Comparison of ENCODE assay signal across 24 cellular contexts in genomic region chr4:8838296-8838695, GRCh38. TPM values are rescaled to one million over a fixed set of nuclear protein-coding genes. Genes with fewer than 3 reads are reported as not detected.
DNase-seq lines count a peak whose midpoint lies in the region; TF ChIP-seq lines count a peak whose summit lies in the region.
"Had no signal": no experiment of that assay in that cellular context is flagged by ENCODE, and none has a peak within 500 bp of the region (broad histone marks: within the 10 kb centered on the region; RNA-seq: fewer than 3 reads in every experiment).

No MANE protein-coding gene starts in this region.

- H2AFZ ChIP-seq in neural progenitor cell (replicated peaks) = no peak overlapping the region
- no peak overlapping the region for H2AFZ ChIP-seq in mesenchymal stem cell (ENCODE audit: low read depth, low read length)

- DNase-seq in activated effector memory CD4-positive, alpha-beta T cell treated with anti-CD3 and anti-CD28 coated beads, Interleukin-2, amount 50 U/mL, for 16 hours = peak; percentile 38
- DNase-seq in activated effector memory CD4-positive, alpha-beta T cell treated with Interleukin-2 at 50 U/mL for 16 hours = no peak
- DNase-seq in chondrocyte (ENCODE audit: low spot score) (peak; percentile 32), neural progenitor cell (ENCODE audit: low spot score) (no peak), mesenchymal stem cell (no peak), NCI-H82 treated with DMSO at 0.1 percent for 48 hours (lab: John Stamatoyannopoulos, UW; ENCODE audit: unreplicated experiment) (no peak), foreskin fibroblast (no peak), RKO (ENCODE audit: low spot score) (no peak)
- DNase-seq: 8988T, ACHN, BE2C, DMS79 treated with DMSO at 0.1 percent for 48 hours, GF-D8, KG1, MG63, NCI-H2029 treated with DMSO at 0.1 percent for 48 hours, NCI-H2227 treated with DMSO at 0.1 percent for 48 hours, NCI-H526 treated with DMSO at 0.1 percent for 48 hours, SIG-M5 had no signal

- WGBS in mesenchymal stem cell = 71% methylated on average over 5 of the region's 6 CpGs

- no peaks in the 10 kb centered on the region for H3K9me3 ChIP-seq in neural progenitor cell (ENCODE audit: low read depth)
- H3K9me3 ChIP-seq in mesenchymal stem cell (ENCODE audit: control insufficient read depth, low read length) = no peaks in the 10 kb centered on the region
- H3K9me3 ChIP-seq: BE2C, MG63 had no signal

- no peak for TF ChIP-seq CTCF in chondrocyte (IDR thresholded peaks at IDR 0.05)
- TF ChIP-seq CTCF in neural progenitor cell (IDR thresholded peaks at IDR 0.05) = no peak
- no peak for TF ChIP-seq CTCF in foreskin fibroblast (IDR thresholded peaks at IDR 0.05; ENCODE audit: low read depth, low read length)

- H3K4ac ChIP-seq in mesenchymal stem cell (ENCODE audit: low read depth in 1 of 2, low read length in 2 of 2) = no peak overlapping the region

- H3K36me3 ChIP-seq in neural progenitor cell = no peaks in the 10 kb centered on the region
- H3K36me3 ChIP-seq in mesenchymal stem cell (ENCODE audit: control insufficient read depth in 1 of 2, insufficient read depth in 2 of 2, low read depth in 1 of 2, low read length in 2 of 2) = no peaks in the 10 kb centered on the region
- H3K36me3 ChIP-seq: BE2C, MG63 had no signal

- H3K14ac ChIP-seq in mesenchymal stem cell (ENCODE audit: low read length in 2 of 2) = no peak overlapping the region

- H4K20me1 ChIP-seq in neural progenitor cell (ENCODE audit: low read depth) = peaks cover 20% of the 10 kb centered on the region

- no peak overlapping the region for H2BK15ac ChIP-seq in mesenchymal stem cell (ENCODE audit: low read depth, poor library complexity, severe bottlenecking)

- H2BK5ac ChIP-seq in mesenchymal stem cell (ENCODE audit: low read depth, low read length, poor library complexity, severe bottlenecking) = no peak overlapping the region

- no peak overlapping the region for H4K91ac ChIP-seq in mesenchymal stem cell (ENCODE audit: low read length)

- H3K27me3 ChIP-seq in neural progenitor cell (peaks cover 16% of the 10 kb centered on the region), mesenchymal stem cell (ENCODE audit: control insufficient read depth in 1 of 2, insufficient read depth in 1 of 2, low read length in 2 of 2) (peaks cover 0 to 17% of the 10 kb centered on the region in 2 experiments)
- H3K27me3 ChIP-seq: BE2C, MG63 had no signal

- peaks cover 4% of the 10 kb centered on the region for H3K9me3 Mint-ChIP-seq in chondrocyte (ENCODE audit: low read depth)
- peaks cover 5% of the 10 kb centered on the region for H3K9me3 Mint-ChIP-seq in neural progenitor cell

- no peak overlapping the region for H4K8ac ChIP-seq in mesenchymal stem cell (ENCODE audit: low read length)

- no peak overlapping the region for H3K23ac ChIP-seq in mesenchymal stem cell (ENCODE audit: low read length in 2 of 2)

- H3F3A ChIP-seq in neural progenitor cell (ENCODE audit: low read depth) = peaks cover 22% of the 10 kb centered on the region

- peaks cover 26% of the 10 kb centered on the region for H3K27me3 Mint-ChIP-seq in chondrocyte (ENCODE audit: low read depth)
- peaks cover 36% of the 10 kb centered on the region for H3K27me3 Mint-ChIP-seq in neural progenitor cell (ENCODE audit: insufficient read depth, low read depth)

- H3K9ac ChIP-seq in neural progenitor cell (no peak overlapping the region), mesenchymal stem cell (ENCODE audit: low read length) (no peak overlapping the region)

- peaks cover 2% of the 10 kb centered on the region for H3K36me3 Mint-ChIP-seq in chondrocyte (ENCODE audit: low read depth)
- H3K36me3 Mint-ChIP-seq in neural progenitor cell = no peaks in the 10 kb centered on the region
- H3K36me3 Mint-ChIP-seq: CD14-positive monocyte; CD8-positive, alpha-beta memory T cell had no signal

- H3K18ac ChIP-seq in mesenchymal stem cell (ENCODE audit: low read depth in 1 of 2, low read length in 2 of 2) = no peak overlapping the region

- no peaks in the 10 kb centered on the region for H3K79me1 ChIP-seq in mesenchymal stem cell (replicated peaks; ENCODE audit: low read length, poor library complexity, severe bottlenecking)

- no peak overlapping the region for H2AK5ac ChIP-seq in mesenchymal stem cell (ENCODE audit: low read length, severe bottlenecking)

- H3K4me3 Mint-ChIP-seq in chondrocyte (ENCODE audit: unreplicated experiment) (no peak overlapping the region), neural progenitor cell (no peak overlapping the region)
- H3K4me3 Mint-ChIP-seq: CD14-positive monocyte; CD8-positive, alpha-beta memory T cell had no signal

- no peak overlapping the region for H2BK120ac ChIP-seq in mesenchymal stem cell (ENCODE audit: low read depth, low read length)

- no peak overlapping the region for H3K4me3 ChIP-seq in neural progenitor cell
- H3K4me3 ChIP-seq in mesenchymal stem cell (ENCODE audit: insufficient read depth in 1 of 2, low read depth in 1 of 2, low read length in 2 of 2) = no peak overlapping the region
- H3K4me3 ChIP-seq in foreskin fibroblast (ENCODE audit: low read depth in 1 of 2, low read length in 2 of 2) = no peak overlapping the region
- H3K4me3 ChIP-seq: MG63, SK-N-MC had no signal

- H3K4me1 ChIP-seq in neural progenitor cell = peaks cover 32% of the 10 kb centered on the region
- H3K4me1 ChIP-seq in mesenchymal stem cell (ENCODE audit: control insufficient read depth, insufficient read depth, low read depth, low read length) = no peaks in the 10 kb centered on the region

- H3K27ac Mint-ChIP-seq in chondrocyte (ENCODE audit: unreplicated experiment) (no peak overlapping the region), neural progenitor cell (no peak overlapping the region)
- H3K27ac Mint-ChIP-seq: CD14-positive monocyte; CD8-positive, alpha-beta memory T cell had no signal

- H3K4me2 ChIP-seq in neural progenitor cell (peak overlapping the region; percentile 64), mesenchymal stem cell (ENCODE audit: low read length, poor library complexity, severe bottlenecking) (no peak overlapping the region)

- H3K4me1 Mint-ChIP-seq in chondrocyte (ENCODE audit: low read depth) = no peaks in the 10 kb centered on the region
- H3K4me1 Mint-ChIP-seq in neural progenitor cell = peaks cover 38% of the 10 kb centered on the region
- H3K4me1 Mint-ChIP-seq: CD14-positive monocyte; CD8-positive, alpha-beta memory T cell had no signal

- H3K27ac ChIP-seq in neural progenitor cell = no peak overlapping the region
- H3K27ac ChIP-seq in mesenchymal stem cell (ENCODE audit: low read length, poor library complexity, severe bottlenecking) = no peak overlapping the region
- H3K27ac ChIP-seq: SK-N-MC had no signal

- no peak overlapping the region for H2BK12ac ChIP-seq in mesenchymal stem cell (ENCODE audit: low read length in 2 of 2)

- no peaks in the 10 kb centered on the region for H3K79me2 ChIP-seq in neural progenitor cell (ENCODE audit: low read depth)

RNA-seq across cellular contexts. Expression of gene HMX1, which starts 33.3 kb away (rescaled TPM):
- 3.7 TPM in 1 of 3 replicates, not detected in the others for total RNA-seq in chondrocyte
- 0.19 TPM in 1 of 2 replicates, not detected in the other for total RNA-seq in neural progenitor cell (ENCODE audit: low replicate concordance)
- polyA plus RNA-seq in mesenchymal stem cell (2013, experiment 1 of 2) = not detected
- polyA plus RNA-seq in mesenchymal stem cell (2013, experiment 2 of 2) = not detected
- total RNA-seq: CD8-positive, alpha-beta memory T cell; HT-29; OCI-LY7 had no signal
- polyA plus RNA-seq: CD14-positive monocyte; CD8-positive, alpha-beta memory T cell had no signal

Comparison
In these comparisons a context has a peak if more than half of its experiments do, and no peak if none do; other contexts are left out.
1. DNase-seq: peak in activated effector memory CD4-positive, alpha-beta T cell treated with anti-CD3 and anti-CD28 coated beads, Interleukin-2, amount 50 U/mL, for 16 hours (single experiment) and chondrocyte (single experiment); none in activated effector memory CD4-positive, alpha-beta T cell treated with Interleukin-2 at 50 U/mL for 16 hours (single experiment), neural progenitor cell (single experiment), mesenchymal stem cell (single experiment), NCI-H82 treated with DMSO at 0.1 percent for 48 hours (single experiment), foreskin fibroblast (0 of 2) and RKO (single experiment).